9 cellular contexts compared by ENCODE assay signal in genomic region chr15:90531147-90531546, GRCh38. TPM values are rescaled to one million over a fixed set of nuclear protein-coding genes. Genes with fewer than 3 reads are reported as not detected.
DNase-seq lines count a peak whose midpoint lies in the region; ATAC-seq and TF ChIP-seq lines count a peak whose summit lies in the region.
"Had no signal": no experiment of that assay in that cellular context is flagged by ENCODE, and none has a peak within 500 bp of the region (broad histone marks: within the 10 kb centered on the region; RNA-seq: fewer than 3 reads in every experiment).

No MANE protein-coding gene starts in this region.

- H3K27me3 Mint-ChIP-seq in memory B cell, result no peaks in the 10 kb centered on the region

- peak overlapping the region; percentile 65 to 95 (median 85) for H3K4me3 ChIP-seq in heart left ventricle
- H3K4me3 ChIP-seq in ascending aorta, result peak overlapping the region; percentile 86 to 90
- H3K4me3 ChIP-seq in urinary bladder (ENCODE audit: low read depth, low read length), result peak overlapping the region; percentile 96
- no peak overlapping the region for H3K4me3 ChIP-seq in mucosa of descending colon

- H3K9me3 Mint-ChIP-seq in memory B cell, result no peaks in the 10 kb centered on the region

- no peak for DNase-seq in heart left ventricle
- DNase-seq in left ventricle myocardium superior, result no peak
- no peak for DNase-seq in ascending aorta (ENCODE audit: low spot score in 2 of 2)
- no peak for DNase-seq in memory B cell (ENCODE audit: low spot score in 2 of 2)
- no peak for DNase-seq in MV-4-11 (lab: John Stamatoyannopoulos, UW)
- no peak for DNase-seq in mucosa of descending colon
- DNase-seq: GF-D8 had no signal

- peak overlapping the region; percentile 90 for H3K4me3 Mint-ChIP-seq in memory B cell

- intact Hi-C loops in heart left ventricle (cut with DNase I) (loop anchor here in 7 of 10 donors (2.0 to 10.0 kb wide), 4 partner anchors 30 to 66 kb away; no protein-coding TSS in a partner anchor), left ventricle myocardium superior (cut with micrococcal nuclease) (loop anchor here (10.0 kb wide), 1 partner anchor 64 kb away; no protein-coding TSS in a partner anchor), ascending aorta (cut with DNase I) (no loop called here), mucosa of descending colon (cut with DNase I, micrococcal nuclease) (no loop called here)

- H3K27me3 ChIP-seq in heart left ventricle (no peaks in the 10 kb centered on the region), ascending aorta (no peaks in the 10 kb centered on the region)

- no peak for ATAC-seq in heart left ventricle
- ATAC-seq in left ventricle myocardium superior, result no peak
- ATAC-seq in memory B cell (ENCODE audit: low read depth), result no peak
- no peak for ATAC-seq in HG03025 (IDR thresholded peaks at IDR 0.05; ENCODE audit: low FRiP score, unreplicated experiment)
- ATAC-seq in mucosa of descending colon, result no peak

- TF ChIP-seq CTCF in heart left ventricle (IDR thresholded peaks at IDR 0.05) (no peak), ascending aorta (IDR thresholded peaks at IDR 0.05) (no peak), mucosa of descending colon (IDR thresholded peaks at IDR 0.05) (no peak)

- 24 to 30% (median 27%) methylated on average over 4 of the region's 4 CpGs for WGBS in heart left ventricle, 4 donors
- 21% methylated on average over 4 of the region's 4 CpGs for WGBS in urinary bladder

- H3K4me1 ChIP-seq in heart left ventricle, result peaks cover 0 to 57% (median 36%) of the 10 kb centered on the region in 12 donors
- peaks cover 6 to 29% of the 10 kb centered on the region in 2 donors for H3K4me1 ChIP-seq in ascending aorta
- peaks cover 3% of the 10 kb centered on the region for H3K4me1 ChIP-seq in urinary bladder (ENCODE audit: insufficient read depth)
- H3K4me1 ChIP-seq in mucosa of descending colon (ENCODE audit: low read depth), result no peaks in the 10 kb centered on the region

- H3K27ac ChIP-seq in heart left ventricle, result peak overlapping the region in 10 of 12 donors; percentile 4 to 98 (median 95)
- H3K27ac ChIP-seq in ascending aorta, result peak overlapping the region; percentile 88 to 95
- H3K27ac ChIP-seq in urinary bladder (ENCODE audit: low read depth), result no peak overlapping the region

- H3K36me3 Mint-ChIP-seq in memory B cell, result peaks cover 4% of the 10 kb centered on the region

- peaks cover 35% of the 10 kb centered on the region for H3K4me1 Mint-ChIP-seq in memory B cell

- H3K36me3 ChIP-seq in heart left ventricle, result no peaks in the 10 kb centered on the region
- no peaks in the 10 kb centered on the region for H3K36me3 ChIP-seq in ascending aorta
- no peaks in the 10 kb centered on the region for H3K36me3 ChIP-seq in urinary bladder (ENCODE audit: insufficient read depth)
- no peaks in the 10 kb centered on the region for H3K36me3 ChIP-seq in mucosa of descending colon (ENCODE audit: low read depth)

- H3K9me3 ChIP-seq in heart left ventricle (no peaks in the 10 kb centered on the region), ascending aorta (no peaks in the 10 kb centered on the region), mucosa of descending colon (no peaks in the 10 kb centered on the region)

- no peak for TF ChIP-seq POLR2A in heart left ventricle (IDR thresholded peaks at IDR 0.05)

- peak overlapping the region; percentile 78 for H3K27ac Mint-ChIP-seq in memory B cell

RNA-seq across cellular contexts. Expression of gene CRTC3, which starts 1.4 kb away (rescaled TPM):
- total RNA-seq in heart left ventricle, result 10 to 100 TPM; 21.5 to 42.2 (median 26.8) TPM
- 10 to 100 TPM; 12.0 to 22.6 TPM for polyA plus RNA-seq in heart left ventricle
- 29.8 TPM for total RNA-seq in left ventricle myocardium superior
- 35.5 TPM for total RNA-seq in ascending aorta
- 41.3 TPM for total RNA-seq in urinary bladder
- polyA plus RNA-seq in urinary bladder, result 41.9 TPM
- total RNA-seq in mucosa of descending colon, result 10 to 100 TPM; 21.6 to 53.6 (median 21.7) TPM

Comparison
In these comparisons a context has a peak if more than half of its experiments do, and no peak if none do; other contexts are left out.
1. intact Hi-C loops: an anchor here in heart left ventricle (2.0 to 10.0 kb wide) and left ventricle myocardium superior (10.0 kb wide); none called in ascending aorta and mucosa of descending colon.